ENCODE assay signal across 10 cellular contexts in genomic region chr19:17949956-17950309, GRCh38. TPM values are rescaled to one million over a fixed set of nuclear protein-coding genes. Genes with fewer than 3 reads are reported as not detected.
DNase-seq lines count a peak whose midpoint lies in the region; ATAC-seq, FAIRE-seq and TF ChIP-seq lines count a peak whose summit lies in the region.
"Had no signal": no experiment of that assay in that cellular context is flagged by ENCODE, and none has a peak within 500 bp of the region (broad histone marks: within the 10 kb centered on the region; RNA-seq: fewer than 3 reads in every experiment).

No MANE protein-coding gene starts in this region.

- peaks cover 58% of the 10 kb centered on the region for H3K27me3 Mint-ChIP-seq in activated naive CD8-positive, alpha-beta T cell treated with anti-CD3 and anti-CD28 coated beads, Interleukin-2, amount 50 U/mL, for 24 hours
- H3K27me3 Mint-ChIP-seq in neural crest cell (ENCODE audit: low read depth): peaks cover 70% of the 10 kb centered on the region

- H3K4me1 Mint-ChIP-seq in activated naive CD8-positive, alpha-beta T cell treated with anti-CD3 and anti-CD28 coated beads, Interleukin-2, amount 50 U/mL, for 24 hours: peaks cover 57% of the 10 kb centered on the region
- peaks cover 48% of the 10 kb centered on the region for H3K4me1 Mint-ChIP-seq in neural crest cell

- H3K4me3 Mint-ChIP-seq in activated naive CD8-positive, alpha-beta T cell treated with anti-CD3 and anti-CD28 coated beads, Interleukin-2, amount 50 U/mL, for 24 hours: peak overlapping the region; percentile 68
- peak overlapping the region; percentile 75 for H3K4me3 Mint-ChIP-seq in neural crest cell

- no peak for FAIRE-seq in RCC 7860 (lab: Jason Lieb, UNC)
- FAIRE-seq: pancreas had no signal

- peak; percentile 49 to 75 for DNase-seq in NCI-H524 (lab: John Stamatoyannopoulos, UW)
- DNase-seq in NCI-H524 treated with DMSO at 0.1 percent for 48 hours (lab: John Stamatoyannopoulos, UW): no peak
- peak; percentile 71 for DNase-seq in NCI-H1092 (lab: John Stamatoyannopoulos, UW)
- no peak for DNase-seq in activated naive CD8-positive, alpha-beta T cell treated with anti-CD3 and anti-CD28 coated beads, Interleukin-2, amount 50 U/mL, for 24 hours
- no peak for DNase-seq in neural crest cell (ENCODE audit: low read depth, low spot score)
- no peak for DNase-seq in RCC 7860 (ENCODE audit: low spot score)
- no peak for DNase-seq in NCI-H1105 (lab: John Stamatoyannopoulos, UW)
- DNase-seq: pancreas had no signal

- no peaks in the 10 kb centered on the region for H3K9me3 Mint-ChIP-seq in activated naive CD8-positive, alpha-beta T cell treated with anti-CD3 and anti-CD28 coated beads, Interleukin-2, amount 50 U/mL, for 24 hours
- H3K9me3 Mint-ChIP-seq in neural crest cell: no peaks in the 10 kb centered on the region

- H3K27ac Mint-ChIP-seq in activated naive CD8-positive, alpha-beta T cell treated with anti-CD3 and anti-CD28 coated beads, Interleukin-2, amount 50 U/mL, for 24 hours: peak overlapping the region; percentile 71
- peak overlapping the region; percentile 44 for H3K27ac Mint-ChIP-seq in neural crest cell (ENCODE audit: unreplicated experiment)

- TF ChIP-seq CTCF in neural crest cell (conservative IDR thresholded peaks at IDR 0.05): no peak

- ATAC-seq in activated naive CD8-positive, alpha-beta T cell treated with anti-CD3 and anti-CD28 coated beads, Interleukin-2, amount 50 U/mL, for 24 hours: no peak
- no peak for ATAC-seq in GM18519 (IDR thresholded peaks at IDR 0.05; ENCODE audit: low FRiP score, unreplicated experiment)
- ATAC-seq: pancreas had no signal

- no peaks in the 10 kb centered on the region for H3K36me3 Mint-ChIP-seq in activated naive CD8-positive, alpha-beta T cell treated with anti-CD3 and anti-CD28 coated beads, Interleukin-2, amount 50 U/mL, for 24 hours (ENCODE audit: low read depth)
- H3K36me3 Mint-ChIP-seq in neural crest cell (ENCODE audit: low read depth): no peaks in the 10 kb centered on the region

RNA-seq across cellular contexts. Expression of gene KCNN1, which starts 17.0 kb away (rescaled TPM):
- 6.2 and 6.5 TPM in 2 replicates for total RNA-seq in neural crest cell
- total RNA-seq: T-helper 2 cell treated with Interferon-gamma antibody and Interleukin-4, amounts not matched to agents 100 ng/mL and 5 ng/mL, for 36 hours had no signal

RNA-seq across cellular contexts. Expression of gene CCDC124, which starts 17.1 kb away (rescaled TPM):
- total RNA-seq in neural crest cell: 122 and 126 TPM in 2 replicates

RNA-seq across cellular contexts. Expression of gene ARRDC2, which starts 58.0 kb away (rescaled TPM):
- total RNA-seq in neural crest cell: 0.56 and 1.2 TPM in 2 replicates

Comparison
In these comparisons a context has a peak if more than half of its experiments do, and no peak if none do; other contexts are left out.
1. DNase-seq: peak in NCI-H524 (2 of 2) and NCI-H1092 (single experiment); none in NCI-H524 treated with DMSO at 0.1 percent for 48 hours (single experiment), activated naive CD8-positive, alpha-beta T cell treated with anti-CD3 and anti-CD28 coated beads, Interleukin-2, amount 50 U/mL, for 24 hours (single experiment), neural crest cell (single experiment), RCC 7860 (single experiment) and NCI-H1105 (single experiment).